1 cellular context compared by ENCODE assay signal in genomic region chr2:190534310-190535118, GRCh38.
TF ChIP-seq lines count a peak whose summit lies in the region.

Gene NEMP2, minus strand, starts transcription at chr2:190534722. Its CDS starts 67 bp downstream, at chr2:190534655.

TF ChIP-seq in HepG2, 621 proteins besides CTCF, POLR2A, EP300 and RAD21 (continued from another document and continues in another):
- no peak for TF ChIP-seq AKNA (CRISPR knock-in tag; IDR thresholded peaks at IDR 0.05; ENCODE audit: borderline replicate concordance)
- 0 out of 2 replicates have a peak, but pooled peaks have one; percentile 54 for TF ChIP-seq ZNF251 (CRISPR knock-in tag; IDR thresholded peaks at IDR 0.05)
- TF ChIP-seq ZNF850 (CRISPR knock-in tag; conservative IDR thresholded peaks at IDR 0.05), result peak; percentile 92; the same call in 1 of the 2 replicates
- no peak for TF ChIP-seq NONO (IDR thresholded peaks at IDR 0.05)
- peak; percentile 99 for TF ChIP-seq NONO (CRISPR knock-in tag; conservative IDR thresholded peaks at IDR 0.05)
- peak; percentile 95 for TF ChIP-seq ZNF446 (CRISPR knock-in tag; IDR thresholded peaks at IDR 0.05)
- no peak; the same call in 1 of the 2 replicates for TF ChIP-seq PITX1 (CRISPR knock-in tag; IDR thresholded peaks at IDR 0.05)
- TF ChIP-seq FOXC1 (CRISPR knock-in tag; IDR thresholded peaks at IDR 0.05; ENCODE audit: borderline replicate concordance), result peak; percentile 96
- peak; percentile 69; the same call in 1 of the 2 replicates for TF ChIP-seq THAP8 (CRISPR knock-in tag; IDR thresholded peaks at IDR 0.05; ENCODE audit: borderline replicate concordance)
- TF ChIP-seq PHF21A (CRISPR knock-in tag; IDR thresholded peaks at IDR 0.05), result peak; percentile 71
- peak; percentile 69; the same call in 1 of the 2 replicates for TF ChIP-seq ATF5 (CRISPR knock-in tag; IDR thresholded peaks at IDR 0.05; ENCODE audit: low read depth)
- TF ChIP-seq ZBTB49 (CRISPR knock-in tag; IDR thresholded peaks at IDR 0.05; ENCODE audit: borderline replicate concordance), result 0 out of 2 replicates have a peak, but pooled peaks have one; percentile 37
- TF ChIP-seq FIP1L1 (IDR thresholded peaks at IDR 0.05; ENCODE audit: borderline replicate concordance, insufficient read depth, low read depth, low read length), result no peak
- peak; percentile 94 for TF ChIP-seq ZNF556 (CRISPR knock-in tag; IDR thresholded peaks at IDR 0.05; ENCODE audit: borderline replicate concordance)
- no peak for TF ChIP-seq GLMP (CRISPR knock-in tag; IDR thresholded peaks at IDR 0.05; ENCODE audit: borderline replicate concordance)
- peak; percentile 11; the same call in 1 of the 2 replicates for TF ChIP-seq MTF1 (CRISPR knock-in tag; IDR thresholded peaks at IDR 0.05)
- peak; percentile 98 for TF ChIP-seq MTF2 (CRISPR knock-in tag; IDR thresholded peaks at IDR 0.05; ENCODE audit: borderline replicate concordance)
- TF ChIP-seq CBX2 (IDR thresholded peaks at IDR 0.05; ENCODE audit: low read depth, low read length), result no peak
- TF ChIP-seq CBX2 (CRISPR knock-in tag; IDR thresholded peaks at IDR 0.05; ENCODE audit: low read depth), result no peak; the same call in none of the 2 replicates
- TF ChIP-seq CAMTA2 (CRISPR knock-in tag; IDR thresholded peaks at IDR 0.05; ENCODE audit: borderline replicate concordance), result peak; percentile 93
- peak; percentile 73 for TF ChIP-seq PHF20 (CRISPR knock-in tag; IDR thresholded peaks at IDR 0.05)
- no peak for TF ChIP-seq SIX4 (CRISPR knock-in tag; IDR thresholded peaks at IDR 0.05)
- TF ChIP-seq MIER3 (CRISPR knock-in tag; IDR thresholded peaks at IDR 0.05; ENCODE audit: borderline replicate concordance), result 0 out of 2 replicates have a peak, but pooled peaks have one; percentile 47
- TF ChIP-seq NR2C2 (CRISPR knock-in tag; IDR thresholded peaks at IDR 0.05; ENCODE audit: borderline replicate concordance), result peak; percentile 87
- TF ChIP-seq SATB2 (CRISPR knock-in tag; IDR thresholded peaks at IDR 0.05), result peak; percentile 79
- TF ChIP-seq ZNF263 (CRISPR knock-in tag; IDR thresholded peaks at IDR 0.05), result peak; percentile 17; the same call in 1 of the 2 replicates
- peak; percentile 88 for TF ChIP-seq ZNF431 (CRISPR knock-in tag; IDR thresholded peaks at IDR 0.05; ENCODE audit: borderline replicate concordance, low read depth)
- peak; percentile 99 for TF ChIP-seq UBTF (CRISPR knock-in tag; IDR thresholded peaks at IDR 0.05)
- TF ChIP-seq MATR3 (CRISPR knock-in tag; IDR thresholded peaks at IDR 0.05), result no peak
- TF ChIP-seq ZFP36 (IDR thresholded peaks at IDR 0.05; ENCODE audit: borderline replicate concordance, low read depth, low read length, partially characterized antibody), result no peak
- TF ChIP-seq HNRNPUL1 (IDR thresholded peaks at IDR 0.05; ENCODE audit: low read depth, low read length), result 0 out of 2 replicates have a peak, but pooled peaks have one; percentile 60
- 0 out of 2 replicates have a peak, but pooled peaks have one; percentile 84 for TF ChIP-seq ZNF577 (CRISPR knock-in tag; IDR thresholded peaks at IDR 0.05; ENCODE audit: borderline replicate concordance, low read depth)
- no peak for TF ChIP-seq ZNF234 (CRISPR knock-in tag; conservative IDR thresholded peaks at IDR 0.05)
- TF ChIP-seq STAT5B (CRISPR knock-in tag; IDR thresholded peaks at IDR 0.05), result peak; percentile 79; the same call in 1 of the 2 replicates
- TF ChIP-seq ZNF766 (CRISPR knock-in tag; IDR thresholded peaks at IDR 0.05; ENCODE audit: borderline replicate concordance), result peak; percentile 84; the same call in 1 of the 2 replicates
- peak; percentile 35 for TF ChIP-seq ZBTB44 (CRISPR knock-in tag; IDR thresholded peaks at IDR 0.05)
- peak; percentile 92 for TF ChIP-seq ZNF225 (CRISPR knock-in tag; IDR thresholded peaks at IDR 0.05)
- TF ChIP-seq U2AF1 (optimal IDR thresholded peaks at IDR 0.05; ENCODE audit: low read depth, low read length), result no peak
- no peak for TF ChIP-seq MED8 (CRISPR knock-in tag; IDR thresholded peaks at IDR 0.05; ENCODE audit: insufficient replicate concordance)
- TF ChIP-seq ZNF776 (CRISPR knock-in tag; IDR thresholded peaks at IDR 0.05), result peak; percentile 99
- TF ChIP-seq SUZ12 (IDR thresholded peaks at IDR 0.05; ENCODE audit: low read depth, low read length), result 0 out of 2 replicates have a peak, but pooled peaks have one; percentile 8
- TF ChIP-seq KLF13 (CRISPR knock-in tag; IDR thresholded peaks at IDR 0.05), result no peak
- TF ChIP-seq REST (IDR thresholded peaks at IDR 0.05; ENCODE audit: borderline replicate concordance in 1 of 2, low read depth in 1 of 2, low read length in 2 of 2), result peak in 1 of 2 experiments; percentile 24; a peak in 2 of 4 replicates
- TF ChIP-seq SRF (IDR thresholded peaks at IDR 0.05; ENCODE audit: low read depth, low read length), result 0 out of 2 replicates have a peak, but pooled peaks have one; percentile 4
- TF ChIP-seq KAT7 (CRISPR knock-in tag; IDR thresholded peaks at IDR 0.05; ENCODE audit: borderline replicate concordance), result peak; percentile 99
